25 cellular contexts compared by ENCODE assay signal in the genomic region with DNA sequence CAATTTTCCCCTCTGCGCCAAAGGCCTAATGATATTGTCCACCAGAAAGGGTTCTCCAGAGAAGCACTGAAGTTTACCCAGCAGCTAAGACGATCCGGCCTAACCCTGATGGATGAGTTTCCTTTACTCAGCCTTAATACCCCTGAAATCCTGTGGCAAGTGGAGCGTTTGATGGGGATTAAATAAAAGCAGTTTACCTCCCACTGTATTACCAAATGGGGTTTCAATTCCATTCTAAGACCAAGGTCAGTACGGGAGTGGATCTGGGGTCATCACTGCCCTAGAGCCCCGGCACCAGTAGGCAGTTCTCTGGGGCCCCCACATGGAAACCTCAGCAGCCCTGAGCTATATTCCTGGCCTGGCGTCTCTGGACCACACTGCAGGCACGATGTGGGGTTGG.
DNase-seq lines count a peak whose midpoint lies in the region; ATAC-seq, FAIRE-seq and TF ChIP-seq lines count a peak whose summit lies in the region.
"Had no signal": no experiment of that assay in that cellular context is flagged by ENCODE, and none has a peak within 500 bp of the region (broad histone marks: within the 10 kb centered on the region; RNA-seq: fewer than 3 reads in every experiment).

No MANE protein-coding gene starts in this region.

- WGBS in K562 (ENCODE audit: insufficient coverage, low coverage, missing lambda C conversion rate), result 2% methylated on average over 8 of the region's 8 CpGs
- WGBS in neuronal stem cell (ENCODE audit: extremely low coverage in 2 of 2, insufficient read length in 2 of 2, insufficient replicate concordance in 1 of 2), 2 donors, result no CpG with 5 or more reads among the region's 8 CpGs

- H3K4me1 ChIP-seq in cardiac muscle cell (ENCODE audit: low read depth), result no peaks in the 10 kb centered on the region
- no peaks in the 10 kb centered on the region for H3K4me1 ChIP-seq in K562 (replicated peaks in 1 of 2; ENCODE audit: control insufficient read depth in 2 of 2, insufficient read depth in 2 of 2, low read length in 2 of 2)
- peaks cover 0 to 1% of the 10 kb centered on the region in 2 donors for H3K4me1 ChIP-seq in neuronal stem cell (ENCODE audit: control insufficient read depth in 2 of 2, insufficient read depth in 1 of 2, low read depth in 1 of 2, low read length in 2 of 2)
- no peaks in the 10 kb centered on the region for H3K4me1 ChIP-seq in effector memory CD4-positive, alpha-beta T cell (ENCODE audit: control insufficient read depth, insufficient read depth, low read length, poor library complexity, severe bottlenecking)
- H3K4me1 ChIP-seq in Karpas-422 (ENCODE audit: low read length), result no peaks in the 10 kb centered on the region

- no peak overlapping the region for H3K4me2 ChIP-seq in K562 (ENCODE audit: insufficient read depth, low read length)
- H3K4me2 ChIP-seq in neuronal stem cell (ENCODE audit: insufficient read depth, low read length, poor library complexity, severe bottlenecking), result no peak overlapping the region
- no peak overlapping the region for H3K4me2 ChIP-seq in Karpas-422 (ENCODE audit: low read depth, low read length, poor library complexity, severe bottlenecking)
- H3K4me2 ChIP-seq: PC-9 had no signal

- TF ChIP-seq RAD21 in K562 (CRISPR knock-in tag; conservative IDR thresholded peaks at IDR 0.05 in 1 of 2, IDR thresholded peaks at IDR 0.05 in 1 of 2), result no peak

- H2AFZ ChIP-seq in K562 (ENCODE audit: low read depth, low read length) (no peak overlapping the region), neuronal stem cell (ENCODE audit: low read length) (no peak overlapping the region), Karpas-422 (ENCODE audit: low read length) (no peak overlapping the region)
- H2AFZ ChIP-seq: PC-9 had no signal

- H3K18ac ChIP-seq in neuronal stem cell (ENCODE audit: low read length), result no peak overlapping the region

- FAIRE-seq in K562 (lab: Jason Lieb, UNC), result no peak
- FAIRE-seq: GM12892, GM19239 had no signal

- H3K23ac ChIP-seq in neuronal stem cell (ENCODE audit: low read depth, low read length, poor library complexity), result peak overlapping the region; percentile 61

- H4K20me1 ChIP-seq in K562 (replicated peaks; ENCODE audit: control insufficient read depth, insufficient read depth, low read length), result no peaks in the 10 kb centered on the region; the same call in 1 of the 2 replicates
- H4K20me1 ChIP-seq in Karpas-422 (ENCODE audit: insufficient read depth, low read depth, low read length), result no peaks in the 10 kb centered on the region

- POLR2A ChIA-PET in K562 (lab: Yijun Ruan, JAX), result interaction anchor here (1.3 kb wide), 1 partner anchor 9 kb away, joined by 3 read pairs; no protein-coding TSS in a partner anchor

- no peak overlapping the region for H2BK120ac ChIP-seq in neuronal stem cell (ENCODE audit: low read depth, low read length)

- TF ChIP-seq POLR2A in K562 (conservative IDR thresholded peaks at IDR 0.05), result no peak

- H3K9me3 ChIP-seq in cardiac muscle cell (ENCODE audit: low read depth) (no peaks in the 10 kb centered on the region), K562 (replicated peaks; ENCODE audit: control insufficient read depth, insufficient read depth, low read depth, low read length) (no peaks in the 10 kb centered on the region), neuronal stem cell (replicated peaks in 1 of 2; ENCODE audit: control insufficient read depth in 2 of 2, insufficient read depth in 1 of 2, low read depth in 1 of 2, low read length in 2 of 2) (no peaks in the 10 kb centered on the region), Karpas-422 (ENCODE audit: low read length) (no peaks in the 10 kb centered on the region)
- H3K9me3 ChIP-seq in effector memory CD4-positive, alpha-beta T cell (ENCODE audit: control insufficient read depth, low read length), result no peaks in the 10 kb centered on the region
- H3K9me3 ChIP-seq: Caco-2 had no signal

- no peaks in the 10 kb centered on the region for H3K9me1 ChIP-seq in K562 (ENCODE audit: control insufficient read depth, insufficient read depth, low read length)

- no peak overlapping the region for H2BK15ac ChIP-seq in neuronal stem cell (ENCODE audit: low read length)

- DNase-seq in cardiac muscle cell (ENCODE audit: low read depth in 1 of 2, low spot score in 1 of 2) (no peak), left cardiac atrium (no peak), K562 (ENCODE audit: extremely low read depth in 1 of 4, low spot score in 3 of 4) (no peak), neuronal stem cell (ENCODE audit: low spot score) (no peak), Karpas-422 (no peak), NCI-H2029 treated with DMSO at 0.1 percent for 48 hours (lab: John Stamatoyannopoulos, UW) (no peak)
- DNase-seq in effector memory CD4-positive, alpha-beta T cell, result no peak
- DNase-seq: C1 segment of cervical spinal cord; Caco-2; CD4-positive, alpha-beta memory T cell; DMS79 treated with DMSO at 0.1 percent for 48 hours; NCI-H1092; NCI-H1417 treated with DMSO at 0.1 percent for 48 hours; NCI-H1694 treated with DMSO at 0.1 percent for 48 hours; NCI-H2081 treated with DMSO at 0.1 percent for 48 hours; NCI-H2171 treated with DMSO at 0.1 percent for 48 hours; NCI-H345; NCI-H510A treated with DMSO at 0.1 percent for 48 hours; NCI-H774; PC-9 had no signal

- H3K9me2 ChIP-seq in Karpas-422 (replicated peaks; ENCODE audit: insufficient read depth, low read length), result no peaks in the 10 kb centered on the region

- H4K91ac ChIP-seq in neuronal stem cell (ENCODE audit: low read depth, low read length, poor library complexity), result no peak overlapping the region

- H3K4ac ChIP-seq in neuronal stem cell (ENCODE audit: low read length), result no peak overlapping the region

- H3K9ac ChIP-seq in K562 (ENCODE audit: insufficient read depth in 1 of 2, low read depth in 2 of 2, low read length in 2 of 2) (no peak overlapping the region), neuronal stem cell (ENCODE audit: low read depth, low read length, poor library complexity) (no peak overlapping the region), Karpas-422 (ENCODE audit: low read length) (no peak overlapping the region)

- H3K14ac ChIP-seq in neuronal stem cell (ENCODE audit: low read length), result no peak overlapping the region

- no peaks in the 10 kb centered on the region for H3K79me2 ChIP-seq in K562 (ENCODE audit: control insufficient read depth, insufficient read depth, low read length)
- no peaks in the 10 kb centered on the region for H3K79me2 ChIP-seq in Karpas-422 (ENCODE audit: low read length)

- no peak overlapping the region for H2BK5ac ChIP-seq in neuronal stem cell (ENCODE audit: low read length)

- H3K27ac ChIP-seq in cardiac muscle cell, result peak overlapping the region; percentile 21
- no peak overlapping the region for H3K27ac ChIP-seq in K562 (ENCODE audit: extremely low read depth, low read depth, low read length)
- H3K27ac ChIP-seq in neuronal stem cell (replicated peaks; ENCODE audit: low read length), result no peak overlapping the region
- H3K27ac ChIP-seq in effector memory CD4-positive, alpha-beta T cell (ENCODE audit: insufficient read depth, low read length, poor library complexity, severe bottlenecking), result no peak overlapping the region
- H3K27ac ChIP-seq in Karpas-422 (ENCODE audit: low read length), result no peak overlapping the region
- H3K27ac ChIP-seq: HL-60, PC-9 had no signal

- CTCF ChIA-PET in K562 (lab: Yijun Ruan, JAX; ENCODE audit: low intra/inter-chr PET ratio), result no interaction called here

- intact Hi-C loops in left cardiac atrium (cut with DNase I), result no loop called here
- intact Hi-C loops in K562 (cut with micrococcal nuclease), result no loop called here

- TF ChIP-seq CTCF in cardiac muscle cell (IDR thresholded peaks at IDR 0.05; ENCODE audit: low read depth, low read length) (no peak), K562 (IDR thresholded peaks at IDR 0.05 in 2 of 3, conservative IDR thresholded peaks at IDR 0.05 in 1 of 3; ENCODE audit: insufficient read depth in 2 of 3, low read depth in 1 of 3, low read length in 3 of 3) (no peak)

- H4K8ac ChIP-seq in neuronal stem cell (ENCODE audit: low read depth, low read length), result no peak overlapping the region

- H3K27me3 ChIP-seq in cardiac muscle cell (no peaks in the 10 kb centered on the region), K562 (ENCODE audit: control insufficient read depth in 2 of 2, insufficient read depth in 2 of 2, low read length in 2 of 2) (peaks cover 25 to 40% of the 10 kb centered on the region in 2 experiments), neuronal stem cell (ENCODE audit: control insufficient read depth in 3 of 3, insufficient read depth in 3 of 3, low read depth in 1 of 3, low read length in 3 of 3) (no peaks in the 10 kb centered on the region), Karpas-422 (ENCODE audit: low read length) (no peaks in the 10 kb centered on the region)
- no peaks in the 10 kb centered on the region for H3K27me3 ChIP-seq in effector memory CD4-positive, alpha-beta T cell (replicated peaks; ENCODE audit: control insufficient read depth, insufficient read depth, low read length, poor library complexity, severe bottlenecking)

- no TSS peak for BruUV-seq in K562 (replicated peaks; lab: Mats Ljungman, UMichigan)

- no peak for TF ChIP-seq EP300 in K562 (IDR thresholded peaks at IDR 0.05; ENCODE audit: low read length)

- in situ Hi-C loops in K562 (cut with MboI), result no loop called here

- no peak for ATAC-seq in left cardiac atrium
- ATAC-seq in K562, result peak; percentile 33; the same call in 2 of the 3 replicates
- ATAC-seq: HCT116, Right ventricle myocardium inferior had no signal

- H3K36me3 ChIP-seq in cardiac muscle cell (no peaks in the 10 kb centered on the region), K562 (ENCODE audit: control insufficient read depth, insufficient read depth, low read length) (no peaks in the 10 kb centered on the region), neuronal stem cell (replicated peaks in 1 of 2; ENCODE audit: control insufficient read depth in 2 of 2, insufficient read depth in 2 of 2, low read length in 2 of 2) (no peaks in the 10 kb centered on the region), Karpas-422 (ENCODE audit: insufficient read depth, low read length) (no peaks in the 10 kb centered on the region)
- peaks cover 6% of the 10 kb centered on the region for H3K36me3 ChIP-seq in effector memory CD4-positive, alpha-beta T cell (ENCODE audit: control insufficient read depth, insufficient read depth, low read length)

- no peak overlapping the region for H2BK12ac ChIP-seq in neuronal stem cell (ENCODE audit: low read length)

- no peak overlapping the region for H2AK5ac ChIP-seq in neuronal stem cell (ENCODE audit: low read depth, low read length)

- H3K79me1 ChIP-seq in neuronal stem cell (ENCODE audit: low read depth, low read length), result no peaks in the 10 kb centered on the region

- H3K4me3 ChIP-seq in cardiac muscle cell (no peak overlapping the region), K562 (no peak overlapping the region), neuronal stem cell (ENCODE audit: low read length in 2 of 2) (no peak overlapping the region), Karpas-422 (ENCODE audit: low read length) (no peak overlapping the region)
- no peak overlapping the region for H3K4me3 ChIP-seq in effector memory CD4-positive, alpha-beta T cell (ENCODE audit: insufficient read depth, low read depth, low read length, poor library complexity, severe bottlenecking)
- H3K4me3 ChIP-seq: PC-9 had no signal
